In genomic region chr4:123825596-123826291, GRCh38 we compare ENCODE assay signal across 1 cellular context.
TF ChIP-seq lines count a peak whose summit lies in the region.

No MANE protein-coding gene starts in this region.

TF ChIP-seq in GM23338, 12 proteins besides CTCF, POLR2A, EP300 and RAD21 (continued from another document):
- TF ChIP-seq ZNF462 (CRISPR knock-in tag; IDR thresholded peaks at IDR 0.05), result no peak
- no peak for TF ChIP-seq EZH2 (IDR thresholded peaks at IDR 0.05; ENCODE audit: low read depth, unreplicated experiment)
